Comparison of ENCODE assay signal across 2 cellular contexts in genomic region chr12:93888964-93889363, GRCh38.
TF ChIP-seq lines count a peak whose summit lies in the region.

No MANE protein-coding gene starts in this region.

TF ChIP-seq in SK-N-SH, 30 proteins besides CTCF, POLR2A, EP300 and RAD21 (continued from another document):
- TF ChIP-seq PBX3 (IDR thresholded peaks at IDR 0.05) (no peak), GATA2 (CRISPR knock-in tag; IDR thresholded peaks at IDR 0.05) (peak; percentile 38; the same call in 1 of the 2 replicates), REST (IDR thresholded peaks at IDR 0.05; ENCODE audit: low read depth, low read length) (no peak), TCF12 (IDR thresholded peaks at IDR 0.05) (peak; percentile 33; the same call in 1 of the 2 replicates), IRF3 (IDR thresholded peaks at IDR 0.05; ENCODE audit: low read depth, low read length) (no peak), CHD2 (IDR thresholded peaks at IDR 0.05; ENCODE audit: low read length, partially characterized antibody) (peak; percentile 54), TEAD4 (IDR thresholded peaks at IDR 0.05; ENCODE audit: borderline replicate concordance, insufficient read depth) (no peak), MXI1 (IDR thresholded peaks at IDR 0.05; ENCODE audit: low read depth, low read length) (peak; percentile 28), RXRA (IDR thresholded peaks at IDR 0.05; ENCODE audit: borderline replicate concordance, low read depth) (no peak), EZH2phosphoT487 (IDR thresholded peaks at IDR 0.05; ENCODE audit: borderline replicate concordance, low read depth) (no peak), NFIC (IDR thresholded peaks at IDR 0.05; ENCODE audit: borderline replicate concordance) (no peak)

TF ChIP-seq in K562, 482 proteins besides CTCF, POLR2A, EP300 and RAD21:
- no peak for TF ChIP-seq CREB3L1 (IDR thresholded peaks at IDR 0.05; ENCODE audit: borderline replicate concordance, low read depth)
- peak; percentile 32 for TF ChIP-seq TFE3 (CRISPR knock-in tag; IDR thresholded peaks at IDR 0.05)
